In the genomic region with DNA sequence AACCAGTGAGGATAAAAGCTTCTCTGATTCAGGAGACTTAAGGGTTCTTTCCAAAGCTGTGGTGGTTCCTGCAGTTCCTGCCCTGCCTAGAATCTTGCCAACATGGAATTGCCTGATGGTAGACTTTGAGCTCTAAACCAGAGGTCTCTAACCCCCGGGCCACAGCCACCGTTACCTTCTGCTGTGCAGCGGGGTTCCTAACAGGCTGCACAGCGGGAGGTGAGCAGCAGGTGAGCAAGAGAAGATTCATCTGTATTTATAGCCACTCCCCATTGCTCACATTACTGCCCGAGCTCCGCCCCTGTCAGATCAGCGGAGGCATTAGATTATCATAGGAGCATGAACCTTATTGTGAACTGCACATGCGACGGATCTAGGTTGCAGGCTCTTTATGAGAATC, we compare ENCODE assay signal across 23 cellular contexts.
A peak's percentile ranks its signal among the peaks of the same experiment; 100 is the strongest.
DNase-seq lines count a peak whose midpoint lies in the region; ATAC-seq and TF ChIP-seq lines count a peak whose summit lies in the region.
"Had no signal": no experiment of that assay in that cellular context is flagged by ENCODE, and none has a peak within 500 bp of the region (broad histone marks: within the 10 kb centered on the region; RNA-seq: fewer than 3 reads in every experiment).

No MANE protein-coding gene starts in this region.

- H3K4me1 Mint-ChIP-seq in CD14-positive monocyte = peaks cover 54% of the 10 kb centered on the region

- H3K4me1 ChIP-seq in gastrocnemius medialis (no peaks in the 10 kb centered on the region), right cardiac atrium (ENCODE audit: control insufficient read depth, insufficient read depth, low read length) (no peaks in the 10 kb centered on the region)
- H3K4me1 ChIP-seq: breast epithelium, sigmoid colon, tibial artery had no signal

- H3K4me3 ChIP-seq in gastrocnemius medialis (no peak overlapping the region), right cardiac atrium (ENCODE audit: low read length) (no peak overlapping the region)
- H3K4me3 ChIP-seq: breast epithelium, mucosa of descending colon, sigmoid colon, SK-N-MC, stomach, tibial artery had no signal

- intact Hi-C loops in CD14-positive monocyte (cut with micrococcal nuclease) (no loop called here), gastrocnemius medialis (cut with DNase I; ENCODE audit: low total_unique reads) (no loop called here), right cardiac atrium (cut with DNase I) (no loop called here)

- ATAC-seq in HG02642 (IDR thresholded peaks at IDR 0.05; ENCODE audit: poor library complexity, unreplicated experiment) (no peak), gastrocnemius medialis (no peak), right cardiac atrium (no peak)
- ATAC-seq: mucosa of descending colon had no signal

- H3K27ac Mint-ChIP-seq in CD14-positive monocyte = peak overlapping the region in 6 of 7 donors; percentile 24 to 91 (median 56)
- H3K27ac Mint-ChIP-seq: T-helper 2 cell treated with Interferon-gamma antibody and Interleukin-4, amounts not matched to agents 5 μg/mL and 100 μg/mL, for 36 hours had no signal

- peaks cover 0 to 3% of the 10 kb centered on the region in 2 donors for H3K36me3 Mint-ChIP-seq in CD14-positive monocyte

- no peak for TF ChIP-seq CTCF in CD14-positive monocyte (IDR thresholded peaks at IDR 0.05)
- no peak for TF ChIP-seq CTCF in gastrocnemius medialis (IDR thresholded peaks at IDR 0.05 in 4 of 5, conservative IDR thresholded peaks at IDR 0.05 in 1 of 5)

- no peak overlapping the region for H3K4me3 Mint-ChIP-seq in CD14-positive monocyte
- H3K4me3 Mint-ChIP-seq: T-helper 2 cell treated with Interferon-gamma antibody and Interleukin-4, amounts not matched to agents 5 μg/mL and 100 μg/mL, for 36 hours had no signal

- no peaks in the 10 kb centered on the region for H3K36me3 ChIP-seq in gastrocnemius medialis
- H3K36me3 ChIP-seq: breast epithelium, sigmoid colon, stomach, tibial artery, WERI-Rb-1 had no signal

- no peak for TF ChIP-seq POLR2A in gastrocnemius medialis (IDR thresholded peaks at IDR 0.05)

- H3K27me3 Mint-ChIP-seq in CD14-positive monocyte (ENCODE audit: low read depth in 3 of 3) = peaks cover 0 to 9% (median 2%) of the 10 kb centered on the region in 3 donors

- in situ Hi-C loops in gastrocnemius medialis (cut with MboI; ENCODE audit: low sequenced_read_pairs in 4 of 4) = no loop called here

- H3K27ac ChIP-seq in gastrocnemius medialis = no peak overlapping the region
- H3K27ac ChIP-seq in right cardiac atrium (ENCODE audit: low read length) = no peak overlapping the region
- H3K27ac ChIP-seq: breast epithelium, sigmoid colon, SK-N-MC, stomach, tibial artery, WERI-Rb-1 had no signal

- peaks cover 0 to 6% (median 3%) of the 10 kb centered on the region in 7 donors for H3K9me3 Mint-ChIP-seq in CD14-positive monocyte

- H3K27me3 ChIP-seq in gastrocnemius medialis (no peaks in the 10 kb centered on the region), right cardiac atrium (ENCODE audit: control insufficient read depth, insufficient read depth) (no peaks in the 10 kb centered on the region)
- H3K27me3 ChIP-seq: breast epithelium, sigmoid colon, stomach, tibial artery had no signal

- DNase-seq in CD14-positive monocyte (ENCODE audit: low spot score) (no peak), COLO668 (lab: John Stamatoyannopoulos, UW; ENCODE audit: unreplicated experiment) (peak; percentile 54), NCI-H526 treated with DMSO at 0.1 percent for 48 hours (lab: John Stamatoyannopoulos, UW) (peak; percentile 5), iPS DF 19.7 (ENCODE audit: low read depth, low spot score) (peak; percentile 25), gastrocnemius medialis (no peak), right cardiac atrium (no peak)
- DNase-seq: activated CD8-positive, alpha-beta memory T cell treated with anti-CD3 and anti-CD28 coated beads, Interleukin-2, amount 50 U/mL, for 4 hours; activated naive CD4-positive, alpha-beta T cell treated with anti-CD3 and anti-CD28 coated beads, Interleukin-2, amount 50 U/mL, for 16 hours; amygdala; effector CD8-positive, alpha-beta T cell; foreskin melanocyte; mucosa of descending colon; NCI-H2081; NCI-H774; posterior cingulate gyrus; sigmoid colon; stomach; tibial artery; WERI-Rb-1 had no signal

- no peaks in the 10 kb centered on the region for H3K9me3 ChIP-seq in gastrocnemius medialis
- H3K9me3 ChIP-seq in right cardiac atrium (ENCODE audit: control insufficient read depth, low read length) = no peaks in the 10 kb centered on the region
- H3K9me3 ChIP-seq: breast epithelium, mucosa of descending colon, sigmoid colon, stomach, tibial artery had no signal

- WGBS in right cardiac atrium = 82% methylated on average over 9 of the region's 9 CpGs

Comparison
In these comparisons a context has a peak if more than half of its experiments do, and no peak if none do; other contexts are left out.
1. DNase-seq: peak in COLO668 (single experiment), NCI-H526 treated with DMSO at 0.1 percent for 48 hours (single experiment) and iPS DF 19.7 (single experiment); none in CD14-positive monocyte (single experiment), gastrocnemius medialis (0 of 2) and right cardiac atrium (0 of 3).